ENCODE assay signal across 25 cellular contexts in the genomic region with DNA sequence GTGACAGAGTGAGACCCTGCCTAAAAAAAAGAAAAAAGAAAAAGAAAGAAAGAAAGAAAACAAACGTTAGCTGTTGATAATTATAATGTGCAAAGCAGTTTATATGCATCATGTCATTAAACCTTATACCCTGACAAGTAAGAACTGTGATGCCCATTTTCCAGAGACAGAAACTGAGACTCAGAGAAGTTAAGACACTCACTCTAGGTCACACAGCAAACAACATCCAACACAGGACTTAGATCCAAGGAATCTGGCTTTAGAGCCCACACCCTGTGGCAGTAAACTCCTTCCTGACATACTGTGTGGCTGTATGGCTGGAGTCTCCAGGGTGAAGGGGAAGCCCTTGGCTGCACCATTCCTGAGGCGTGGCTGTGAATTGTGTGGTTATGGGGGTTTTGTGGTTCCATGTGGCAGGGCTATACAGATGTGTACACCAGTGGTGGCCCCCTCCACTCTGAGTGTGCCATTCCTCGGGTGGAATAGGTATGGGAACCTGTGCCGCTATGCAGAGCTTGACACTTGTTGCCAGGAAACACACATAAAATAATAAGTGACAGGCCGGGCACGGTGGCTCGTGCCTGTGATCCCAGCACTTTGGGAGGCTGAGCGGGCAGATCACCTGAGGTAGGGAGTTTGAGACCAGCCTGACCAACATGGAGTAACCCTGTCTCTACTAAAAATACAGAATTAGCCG. TPM values are rescaled to one million over a fixed set of nuclear protein-coding genes. Genes with fewer than 3 reads are reported as not detected.
DNase-seq lines count a peak whose midpoint lies in the region; ATAC-seq, FAIRE-seq and TF ChIP-seq lines count a peak whose summit lies in the region.
"Had no signal": no experiment of that assay in that cellular context is flagged by ENCODE, and none has a peak within 500 bp of the region (broad histone marks: within the 10 kb centered on the region; RNA-seq: fewer than 3 reads in every experiment).

No MANE protein-coding gene starts in this region.

- H3K27me3 Mint-ChIP-seq in dendritic cell treated with granulocyte-macrophage colony-stimulating factor and Interleukin-4, amounts not matched to agents 40 ng/mL and 50 ng/mL, for 4 days: peaks cover 10% of the 10 kb centered on the region
- H3K27me3 Mint-ChIP-seq in activated T-helper 1 cell treated with anti-CD3 and anti-CD28 coated beads, Interleukin-12 subunit alpha, Interleukin-12 subunit beta, Interleukin-2, Interleukin-4 antibody, amounts not matched to agents 30 ng/mL and 10 ng/mL and 1 ng/mL, durations not matched to agents 14 hours and 24 hours and 36 hours (ENCODE audit: insufficient read depth): no peaks in the 10 kb centered on the region

- intact Hi-C loops in dendritic cell treated with granulocyte-macrophage colony-stimulating factor and Interleukin-4, amounts not matched to agents 40 ng/mL and 50 ng/mL, for 4 days (cut with micrococcal nuclease): no loop called here
- intact Hi-C loops in activated T-helper 1 cell treated with anti-CD3 and anti-CD28 coated beads, Interleukin-12 subunit alpha, Interleukin-12 subunit beta, Interleukin-2, Interleukin-4 antibody, amounts not matched to agents 30 ng/mL and 10 ng/mL and 1 ng/mL, durations not matched to agents 14 hours and 24 hours and 36 hours (cut with micrococcal nuclease): no loop called here

- no peak for TF ChIP-seq EP300 in A549 (IDR thresholded peaks at IDR 0.05)

- peak; percentile 98 for FAIRE-seq in A549 (lab: Jason Lieb, UNC)
- FAIRE-seq: GM12892, RCC 7860 had no signal

- peak overlapping the region; percentile 71 for H3K27ac Mint-ChIP-seq in dendritic cell treated with granulocyte-macrophage colony-stimulating factor and Interleukin-4, amounts not matched to agents 40 ng/mL and 50 ng/mL, for 4 days
- no peak overlapping the region for H3K27ac Mint-ChIP-seq in activated T-helper 1 cell treated with anti-CD3 and anti-CD28 coated beads, Interleukin-12 subunit alpha, Interleukin-12 subunit beta, Interleukin-2, Interleukin-4 antibody, amounts not matched to agents 30 ng/mL and 10 ng/mL and 1 ng/mL, durations not matched to agents 14 hours and 24 hours and 36 hours
- H3K27ac Mint-ChIP-seq: GM23338 had no signal

- H3K9me3 ChIP-seq in A549: no peaks in the 10 kb centered on the region

- no peak for TF ChIP-seq POLR2A in A549 (IDR thresholded peaks at IDR 0.05; ENCODE audit: low read length)

- no peaks in the 10 kb centered on the region for H3K9me3 Mint-ChIP-seq in dendritic cell treated with granulocyte-macrophage colony-stimulating factor and Interleukin-4, amounts not matched to agents 40 ng/mL and 50 ng/mL, for 4 days
- no peaks in the 10 kb centered on the region for H3K9me3 Mint-ChIP-seq in activated T-helper 1 cell treated with anti-CD3 and anti-CD28 coated beads, Interleukin-12 subunit alpha, Interleukin-12 subunit beta, Interleukin-2, Interleukin-4 antibody, amounts not matched to agents 30 ng/mL and 10 ng/mL and 1 ng/mL, durations not matched to agents 14 hours and 24 hours and 36 hours
- H3K9me3 Mint-ChIP-seq: CD8-positive, alpha-beta memory T cell; GM23338 had no signal

- no peak overlapping the region for H3K4me3 ChIP-seq in A549
- H3K4me3 ChIP-seq: GM23338 had no signal

- H3K4me2 ChIP-seq in A549: no peak overlapping the region
- H3K4me2 ChIP-seq: GM23338 had no signal

- TF ChIP-seq CTCF in A549 (IDR thresholded peaks at IDR 0.05) (no peak), RWPE1 (conservative IDR thresholded peaks at IDR 0.05; ENCODE audit: low read depth) (no peak)

- H3K4me1 Mint-ChIP-seq in dendritic cell treated with granulocyte-macrophage colony-stimulating factor and Interleukin-4, amounts not matched to agents 40 ng/mL and 50 ng/mL, for 4 days (ENCODE audit: low read depth): peaks cover 31% of the 10 kb centered on the region
- no peaks in the 10 kb centered on the region for H3K4me1 Mint-ChIP-seq in activated T-helper 1 cell treated with anti-CD3 and anti-CD28 coated beads, Interleukin-12 subunit alpha, Interleukin-12 subunit beta, Interleukin-2, Interleukin-4 antibody, amounts not matched to agents 30 ng/mL and 10 ng/mL and 1 ng/mL, durations not matched to agents 14 hours and 24 hours and 36 hours (ENCODE audit: low read depth)
- H3K4me1 Mint-ChIP-seq: CD8-positive, alpha-beta memory T cell; GM23338 had no signal

- no peak for DNase-seq in A549 (ENCODE audit: low read depth in 1 of 2, low spot score in 1 of 2)
- DNase-seq in RWPE1 (ENCODE audit: low spot score): no peak
- DNase-seq in activated CD4-positive, CD25-positive, alpha-beta regulatory T cell (lab: John Stamatoyannopoulos, UW): no peak
- DNase-seq in NOMO-1 treated with DMSO at 0.1 percent for 48 hours (lab: John Stamatoyannopoulos, UW; ENCODE audit: unreplicated experiment): no peak
- no peak for DNase-seq in activated T-helper 1 cell treated with anti-CD3 and anti-CD28 coated beads, Interleukin-12 subunit alpha, Interleukin-12 subunit beta, Interleukin-2, Interleukin-4 antibody, amounts not matched to agents 30 ng/mL and 10 ng/mL and 1 ng/mL, durations not matched to agents 14 hours and 24 hours and 36 hours (ENCODE audit: low spot score)
- DNase-seq: Calu3; CD8-positive, alpha-beta memory T cell; DMS153; HCEC 1CT; NCI-H1417; NCI-H1694 treated with DMSO at 0.1 percent for 48 hours; NCI-H2081 treated with DMSO at 0.1 percent for 48 hours; NCI-H2171 treated with DMSO at 0.1 percent for 48 hours; NCI-H446; NCI-H526; OCI-M1; SHP77; SW 1271 had no signal

- CTCF ChIA-PET in A549 (lab: Yijun Ruan, JAX) (interaction anchor here (0.7 to 9.4 kb wide), 9 partner anchors 8 to 74 kb away, joined by 4 to 119 read pairs (median 4); partner anchors contain the start of genes AXL and HNRNPUL1), RWPE1 (lab: Yijun Ruan, JAX) (no interaction called here)

- ATAC-seq in A549: no peak
- ATAC-seq: GM23338 had no signal

- 90% methylated on average over 9 of the region's 9 CpGs for WGBS in A549 (ENCODE audit: missing lambda C conversion rate)

- no peak overlapping the region for H3K4me3 Mint-ChIP-seq in dendritic cell treated with granulocyte-macrophage colony-stimulating factor and Interleukin-4, amounts not matched to agents 40 ng/mL and 50 ng/mL, for 4 days
- H3K4me3 Mint-ChIP-seq in activated T-helper 1 cell treated with anti-CD3 and anti-CD28 coated beads, Interleukin-12 subunit alpha, Interleukin-12 subunit beta, Interleukin-2, Interleukin-4 antibody, amounts not matched to agents 30 ng/mL and 10 ng/mL and 1 ng/mL, durations not matched to agents 14 hours and 24 hours and 36 hours: no peak overlapping the region
- H3K4me3 Mint-ChIP-seq: CD8-positive, alpha-beta memory T cell; GM23338 had no signal

- TF ChIP-seq RAD21 in A549 (conservative IDR thresholded peaks at IDR 0.05 in 1 of 2, IDR thresholded peaks at IDR 0.05 in 1 of 2): no peak

- H3K27ac ChIP-seq in A549: no peak overlapping the region
- H3K27ac ChIP-seq in RWPE1: peak overlapping the region; percentile 32
- H3K27ac ChIP-seq: C4-2B had no signal

- H3K4me1 ChIP-seq in A549: peaks cover 1% of the 10 kb centered on the region; the same call in 2 of the 3 replicates

- POLR2A ChIA-PET in A549 (lab: Yijun Ruan, JAX) (interaction anchor here (1.7 kb wide), 1 partner anchor 8 kb away, joined by 6 read pairs; no protein-coding TSS in a partner anchor), RWPE1 (lab: Yijun Ruan, JAX; ENCODE audit: low non-redundant PET) (no interaction called here)

- H3K36me3 Mint-ChIP-seq in dendritic cell treated with granulocyte-macrophage colony-stimulating factor and Interleukin-4, amounts not matched to agents 40 ng/mL and 50 ng/mL, for 4 days (ENCODE audit: low read depth): no peaks in the 10 kb centered on the region
- no peaks in the 10 kb centered on the region for H3K36me3 Mint-ChIP-seq in activated T-helper 1 cell treated with anti-CD3 and anti-CD28 coated beads, Interleukin-12 subunit alpha, Interleukin-12 subunit beta, Interleukin-2, Interleukin-4 antibody, amounts not matched to agents 30 ng/mL and 10 ng/mL and 1 ng/mL, durations not matched to agents 14 hours and 24 hours and 36 hours (ENCODE audit: low read depth)
- H3K36me3 Mint-ChIP-seq: CD8-positive, alpha-beta memory T cell had no signal

RNA-seq across cellular contexts. Expression of gene AXL, which starts 15.6 kb away (rescaled TPM):
- 60.1 and 60.3 TPM in 2 replicates for polyA plus RNA-seq in A549 (2011; rRNA removed)
- polyA plus RNA-seq in A549 (2012; cell fraction: cytosol; rRNA removed): 66.8 and 78.1 TPM in 2 replicates
- 128 and 129 TPM in 2 replicates for polyA plus RNA-seq in A549 (2012; cell fraction: nucleus; rRNA removed)
- 45.4 to 69.4 TPM (median 47.8 TPM) in 3 replicates for polyA plus RNA-seq in A549 (2017; fragmentation: RNase III; extraction: RNeasy Plus Mini Kit Qiagen cat#74134 plus additional on column Dnase treatment)
- polyA minus RNA-seq in A549 (2011; rRNA and poly(A)+ RNA removed): 378 and 386 TPM in 2 replicates
- total RNA-seq in activated T-helper 1 cell treated with anti-CD3 and anti-CD28 coated beads, Interleukin-12 subunit alpha, Interleukin-12 subunit beta, Interleukin-2, Interleukin-4 antibody, amounts not matched to agents 30 ng/mL and 10 ng/mL and 1 ng/mL, durations not matched to agents 14 hours and 24 hours and 36 hours: 0.17 and 0.18 TPM in 2 replicates

RNA-seq across cellular contexts. Expression of gene HNRNPUL1, which starts 29.5 kb away (rescaled TPM):
- polyA plus RNA-seq in A549 (2011; rRNA removed): 89.5 and 117 TPM in 2 replicates
- polyA plus RNA-seq in A549 (2012; cell fraction: cytosol; rRNA removed): 77.4 and 104 TPM in 2 replicates
- 94.8 and 133 TPM in 2 replicates for polyA plus RNA-seq in A549 (2012; cell fraction: nucleus; rRNA removed)
- 272 to 278 TPM (median 273 TPM) in 3 replicates for polyA plus RNA-seq in A549 (2017; fragmentation: RNase III; extraction: RNeasy Plus Mini Kit Qiagen cat#74134 plus additional on column Dnase treatment)
- 118 and 124 TPM in 2 replicates for polyA minus RNA-seq in A549 (2011; rRNA and poly(A)+ RNA removed)
- 254 and 264 TPM in 2 replicates for total RNA-seq in activated T-helper 1 cell treated with anti-CD3 and anti-CD28 coated beads, Interleukin-12 subunit alpha, Interleukin-12 subunit beta, Interleukin-2, Interleukin-4 antibody, amounts not matched to agents 30 ng/mL and 10 ng/mL and 1 ng/mL, durations not matched to agents 14 hours and 24 hours and 36 hours

RNA-seq across cellular contexts. Expression of gene CYP2S1, which starts 41.6 kb away (rescaled TPM):
- polyA plus RNA-seq in A549 (2011; rRNA removed) (8.6 and 19.7 TPM in 2 replicates), A549 (2017; fragmentation: RNase III; extraction: RNeasy Plus Mini Kit Qiagen cat#74134 plus additional on column Dnase treatment) (25.2 to 28.1 TPM (median 26.6 TPM) in 3 replicates)
- 12.2 and 13.5 TPM in 2 replicates for polyA plus RNA-seq in A549 (2012; cell fraction: cytosol; rRNA removed)
- polyA plus RNA-seq in A549 (2012; cell fraction: nucleus; rRNA removed): 18.7 and 22.1 TPM in 2 replicates
- 14.1 and 16.4 TPM in 2 replicates for polyA minus RNA-seq in A549 (2011; rRNA and poly(A)+ RNA removed)
- total RNA-seq in activated T-helper 1 cell treated with anti-CD3 and anti-CD28 coated beads, Interleukin-12 subunit alpha, Interleukin-12 subunit beta, Interleukin-2, Interleukin-4 antibody, amounts not matched to agents 30 ng/mL and 10 ng/mL and 1 ng/mL, durations not matched to agents 14 hours and 24 hours and 36 hours: 0.60 and 0.73 TPM in 2 replicates
- total RNA-seq: CD8-positive, alpha-beta memory T cell; G401; MCF 10A had no signal
- polyA plus RNA-seq: CD8-positive, alpha-beta memory T cell had no signal
